Comparison of ENCODE assay signal across 1 cellular context in the genomic region with DNA sequence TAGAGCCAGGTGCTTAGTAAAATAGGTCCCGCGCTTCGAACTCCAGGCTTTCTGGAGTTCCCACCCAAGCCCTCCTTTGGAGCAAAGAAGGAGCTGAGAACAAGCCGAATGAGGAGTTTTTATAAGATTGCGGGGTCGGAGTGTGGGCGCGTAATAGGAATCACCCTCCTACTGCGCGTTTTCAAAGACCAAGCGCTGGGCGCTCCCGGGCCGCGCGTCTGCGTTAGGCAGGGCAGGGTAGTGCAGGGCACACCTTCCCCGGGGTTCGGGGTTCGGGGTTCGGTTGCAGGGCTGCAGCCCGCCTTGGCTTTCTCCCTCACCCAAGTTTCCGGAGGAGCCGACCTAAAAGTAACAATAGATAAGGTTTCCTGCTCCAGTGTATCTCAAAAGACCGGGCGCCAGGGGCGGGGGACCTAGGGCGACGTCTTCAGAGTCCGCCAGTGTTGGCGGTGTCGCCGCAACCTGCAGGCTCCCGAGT.
TF ChIP-seq lines count a peak whose summit lies in the region.

No MANE protein-coding gene starts in this region.

TF ChIP-seq in H1, 55 proteins besides CTCF, POLR2A, EP300 and RAD21:
- TF ChIP-seq EZH2 (IDR thresholded peaks at IDR 0.05; ENCODE audit: low read depth, low read length, severe bottlenecking) (peak; percentile 90), SUZ12 (IDR thresholded peaks at IDR 0.05; ENCODE audit: low read length) (peak; percentile 93), SRF (IDR thresholded peaks at IDR 0.05; ENCODE audit: low read depth, low read length) (no peak), TBP (IDR thresholded peaks at IDR 0.05; ENCODE audit: low read depth, low read length) (no peak), ASH2L (IDR thresholded peaks at IDR 0.05; ENCODE audit: low read length) (peak; percentile 38)
TF ChIP-seq in H1: peak in this region for 3.
